In the genomic region with DNA sequence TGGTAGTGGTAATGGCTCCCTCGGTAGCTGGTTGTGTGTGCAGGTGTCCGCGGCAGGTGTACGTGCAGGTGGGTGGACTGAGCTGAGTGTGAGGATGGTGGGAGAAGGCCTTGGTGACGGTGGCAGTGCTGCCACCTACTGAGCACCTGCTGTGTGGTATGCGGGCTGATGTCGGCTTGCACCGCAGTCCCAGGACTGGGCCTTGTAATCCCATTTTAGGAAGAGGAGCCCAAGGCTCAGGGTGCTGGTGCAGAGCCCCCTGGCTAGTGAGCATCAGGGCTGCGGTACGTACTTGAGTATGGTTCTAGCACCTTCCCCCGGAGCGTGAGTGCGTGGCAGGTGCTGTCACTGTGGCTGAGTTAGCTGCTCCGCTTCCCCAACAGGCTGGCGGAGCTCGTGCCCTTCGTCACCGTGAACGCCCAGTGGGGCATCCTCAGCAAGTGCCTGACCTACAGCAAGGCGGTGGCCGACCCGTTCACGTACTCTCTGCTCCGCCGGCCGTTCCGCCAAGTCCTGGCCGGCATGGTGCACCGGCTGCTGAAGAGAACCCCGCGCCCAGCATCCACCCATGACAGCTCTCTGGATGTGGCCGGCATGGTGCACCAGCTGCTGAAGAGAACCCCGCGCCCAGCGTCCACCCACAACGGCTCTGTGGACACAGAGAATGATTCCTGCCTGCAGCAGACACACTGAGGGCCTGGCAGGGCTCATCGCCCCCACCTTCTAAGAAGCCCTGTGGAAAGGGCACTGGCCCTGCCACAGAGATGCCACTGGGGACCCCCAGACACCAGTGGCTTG, we compare ENCODE assay signal across 15 cellular contexts. TPM values are rescaled to one million over a fixed set of nuclear protein-coding genes. Genes with fewer than 3 reads are reported as not detected.
DNase-seq lines count a peak whose midpoint lies in the region; ATAC-seq and TF ChIP-seq lines count a peak whose summit lies in the region.
"Had no signal": no experiment of that assay in that cellular context is flagged by ENCODE, and none has a peak within 500 bp of the region (broad histone marks: within the 10 kb centered on the region; RNA-seq: fewer than 3 reads in every experiment).

No MANE protein-coding gene starts in this region.

- H3K27me3 Mint-ChIP-seq in activated T-helper 2 cell treated with anti-CD3 and anti-CD28 coated beads, Interferon-gamma antibody, Interleukin-2, Interleukin-4, amounts not matched to agents 10 μg/mL and 5 μg/mL and 100 μg/mL, durations not matched to agents 14 hours and 24 hours and 36 hours (ENCODE audit: low read depth): peaks cover 6% of the 10 kb centered on the region

- no peaks in the 10 kb centered on the region for H3K79me2 ChIP-seq in hepatocyte

- H3K4me1 ChIP-seq in hepatocyte (ENCODE audit: insufficient read depth) (peaks cover 5% of the 10 kb centered on the region), upper lobe of right lung (no peaks in the 10 kb centered on the region), adrenal gland (replicated peaks in 1 of 2) (no peaks in the 10 kb centered on the region)
- H3K4me1 ChIP-seq: body of pancreas, uterus had no signal

- TF ChIP-seq POLR2A in adrenal gland (IDR thresholded peaks at IDR 0.05): no peak

- WGBS in hepatocyte (ENCODE audit: low lambda C conversion rate, missing lambda C conversion rate): 89% methylated on average over 36 of the region's 37 CpGs
- 75 to 85% (median 79%) methylated on average over 12 to 37 of the region's 37 CpGs for WGBS in adrenal gland, 4 donors

- H3K27ac ChIP-seq in hepatocyte (no peak overlapping the region), upper lobe of right lung (no peak overlapping the region), adrenal gland (no peak overlapping the region)
- H3K27ac ChIP-seq: body of pancreas, SJSA1, uterus had no signal

- no peaks in the 10 kb centered on the region for H3K36me3 ChIP-seq in hepatocyte (replicated peaks; ENCODE audit: insufficient read depth, low read depth)
- H3K36me3 ChIP-seq in upper lobe of right lung: no peaks in the 10 kb centered on the region
- H3K36me3 ChIP-seq in adrenal gland (replicated peaks in 1 of 2): no peaks in the 10 kb centered on the region
- H3K36me3 ChIP-seq: SJSA1, uterus had no signal

- H3K9me2 ChIP-seq in hepatocyte (replicated peaks; ENCODE audit: insufficient read depth): no peaks in the 10 kb centered on the region

- intact Hi-C loops in Right ventricle myocardium inferior (cut with DNase I) (no loop called here), Right ventricle myocardium superior (cut with DNase I) (no loop called here), upper lobe of right lung (cut with DNase I) (no loop called here), adrenal gland (cut with DNase I) (no loop called here)
- intact Hi-C loops in activated T-helper 2 cell treated with anti-CD3 and anti-CD28 coated beads, Interferon-gamma antibody, Interleukin-2, Interleukin-4, amounts not matched to agents 10 μg/mL and 5 μg/mL and 100 μg/mL, durations not matched to agents 14 hours and 24 hours and 36 hours (cut with micrococcal nuclease): no loop called here

- H3K4me3 Mint-ChIP-seq in activated T-helper 2 cell treated with anti-CD3 and anti-CD28 coated beads, Interferon-gamma antibody, Interleukin-2, Interleukin-4, amounts not matched to agents 10 μg/mL and 5 μg/mL and 100 μg/mL, durations not matched to agents 14 hours and 24 hours and 36 hours (ENCODE audit: low read depth): no peak overlapping the region
- H3K4me3 Mint-ChIP-seq: activated T-helper 17 cell treated with anti-CD3 and anti-CD28 coated beads, Interleukin-2, amount 50 U/mL, for 72 hours had no signal

- H3K9me3 Mint-ChIP-seq in activated T-helper 2 cell treated with anti-CD3 and anti-CD28 coated beads, Interferon-gamma antibody, Interleukin-2, Interleukin-4, amounts not matched to agents 10 μg/mL and 5 μg/mL and 100 μg/mL, durations not matched to agents 14 hours and 24 hours and 36 hours: no peaks in the 10 kb centered on the region
- H3K9me3 Mint-ChIP-seq: activated T-helper 17 cell treated with anti-CD3 and anti-CD28 coated beads, Interleukin-2, amount 50 U/mL, for 72 hours had no signal

- no peaks in the 10 kb centered on the region for H3K36me3 Mint-ChIP-seq in activated T-helper 2 cell treated with anti-CD3 and anti-CD28 coated beads, Interferon-gamma antibody, Interleukin-2, Interleukin-4, amounts not matched to agents 10 μg/mL and 5 μg/mL and 100 μg/mL, durations not matched to agents 14 hours and 24 hours and 36 hours (ENCODE audit: low read depth)

- H2AFZ ChIP-seq in hepatocyte: no peak overlapping the region

- H3K27me3 ChIP-seq in hepatocyte: peaks cover 7% of the 10 kb centered on the region
- peaks cover 39% of the 10 kb centered on the region for H3K27me3 ChIP-seq in upper lobe of right lung
- peaks cover 5% of the 10 kb centered on the region for H3K27me3 ChIP-seq in adrenal gland
- H3K27me3 ChIP-seq: body of pancreas, SJSA1, uterus had no signal

- H3K9me3 ChIP-seq in hepatocyte (ENCODE audit: low read depth): no peaks in the 10 kb centered on the region
- no peaks in the 10 kb centered on the region for H3K9me3 ChIP-seq in upper lobe of right lung
- no peaks in the 10 kb centered on the region for H3K9me3 ChIP-seq in adrenal gland (replicated peaks in 1 of 3)
- H3K9me3 ChIP-seq: body of pancreas, SJSA1, uterus had no signal

- H3K4me3 ChIP-seq in hepatocyte (no peak overlapping the region), upper lobe of right lung (no peak overlapping the region), adrenal gland (no peak overlapping the region)
- H3K4me3 ChIP-seq: body of pancreas, SJSA1, uterus had no signal

- H4K20me1 ChIP-seq in hepatocyte (ENCODE audit: insufficient read depth, poor library complexity, severe bottlenecking): no peaks in the 10 kb centered on the region

- DNase-seq in Right ventricle myocardium inferior (ENCODE audit: missing footprints): peak; percentile 54
- DNase-seq in Right ventricle myocardium superior: no peak
- DNase-seq in NCI-H69 (lab: John Stamatoyannopoulos, UW): peak; percentile 14
- no peak for DNase-seq in hepatocyte (ENCODE audit: low spot score)
- peak; percentile 49 for DNase-seq in upper lobe of right lung
- DNase-seq in adrenal gland: no peak
- DNase-seq in activated T-helper 2 cell treated with anti-CD3 and anti-CD28 coated beads, Interferon-gamma antibody, Interleukin-2, Interleukin-4, amounts not matched to agents 10 μg/mL and 5 μg/mL and 100 μg/mL, durations not matched to agents 14 hours and 24 hours and 36 hours (ENCODE audit: low spot score): no peak
- DNase-seq: activated CD4-positive, alpha-beta T cell treated with anti-CD3 and anti-CD28 coated beads for 4 hours; NCI-H510A had no signal

- H3K4me2 ChIP-seq in hepatocyte: no peak overlapping the region

- no peak overlapping the region for H3K27ac Mint-ChIP-seq in activated T-helper 2 cell treated with anti-CD3 and anti-CD28 coated beads, Interferon-gamma antibody, Interleukin-2, Interleukin-4, amounts not matched to agents 10 μg/mL and 5 μg/mL and 100 μg/mL, durations not matched to agents 14 hours and 24 hours and 36 hours
- H3K27ac Mint-ChIP-seq: activated T-helper 17 cell treated with anti-CD3 and anti-CD28 coated beads, Interleukin-2, amount 50 U/mL, for 72 hours had no signal

- no peak for ATAC-seq in Right ventricle myocardium inferior
- no peak for ATAC-seq in Right ventricle myocardium superior (ENCODE audit: poor library complexity)
- no peak for ATAC-seq in upper lobe of right lung
- no peak for ATAC-seq in HG03521 (IDR thresholded peaks at IDR 0.05; ENCODE audit: unreplicated experiment)
- ATAC-seq: activated T-helper 17 cell treated with anti-CD3 and anti-CD28 coated beads, Interleukin-2, amount 50 U/mL, for 72 hours; body of pancreas had no signal

- peak; percentile 28 for TF ChIP-seq CTCF in hepatocyte (IDR thresholded peaks at IDR 0.05; ENCODE audit: poor library complexity)
- no peak for TF ChIP-seq CTCF in upper lobe of right lung (IDR thresholded peaks at IDR 0.05)
- TF ChIP-seq CTCF in adrenal gland (IDR thresholded peaks at IDR 0.05): no peak

- no peaks in the 10 kb centered on the region for H3K4me1 Mint-ChIP-seq in activated T-helper 2 cell treated with anti-CD3 and anti-CD28 coated beads, Interferon-gamma antibody, Interleukin-2, Interleukin-4, amounts not matched to agents 10 μg/mL and 5 μg/mL and 100 μg/mL, durations not matched to agents 14 hours and 24 hours and 36 hours (ENCODE audit: low read depth)
- H3K4me1 Mint-ChIP-seq: activated T-helper 17 cell treated with anti-CD3 and anti-CD28 coated beads, Interleukin-2, amount 50 U/mL, for 72 hours had no signal

RNA-seq across cellular contexts. Expression of a gene that starts 5.7 kb away (rescaled TPM):
- total RNA-seq in Right ventricle myocardium inferior: 0.41 TPM
- not detected for total RNA-seq in Right ventricle myocardium superior
- 25.3 and 34.8 TPM in 2 replicates for total RNA-seq in hepatocyte
- 113 and 148 TPM in 2 replicates for polyA plus RNA-seq in hepatocyte
- total RNA-seq in upper lobe of right lung: 6.7 TPM
- total RNA-seq in adrenal gland: 1 to 10 TPM in 7 of 8 donors, under 1 TPM in 1; 0.79 to 4.9 (median 4.0) TPM
- 1 to 10 TPM in 2 of 3 donors, under 1 TPM in 1; 0.53 to 6.4 (median 4.0) TPM for polyA plus RNA-seq in adrenal gland
- total RNA-seq in activated T-helper 2 cell treated with anti-CD3 and anti-CD28 coated beads, Interferon-gamma antibody, Interleukin-2, Interleukin-4, amounts not matched to agents 10 μg/mL and 5 μg/mL and 100 μg/mL, durations not matched to agents 14 hours and 24 hours and 36 hours: not detected in 2 replicates
- total RNA-seq: activated T-helper 17 cell treated with anti-CD3 and anti-CD28 coated beads, Interleukin-2, amount 50 U/mL, for 72 hours had no signal

RNA-seq across cellular contexts. Expression of a gene that starts 6.7 kb away (rescaled TPM):
- total RNA-seq in Right ventricle myocardium inferior: not detected
- not detected for total RNA-seq in Right ventricle myocardium superior
- total RNA-seq in hepatocyte: 0.36 and 1.0 TPM in 2 replicates
- polyA plus RNA-seq in hepatocyte: 0.28 and 0.57 TPM in 2 replicates
- 0.23 TPM for total RNA-seq in upper lobe of right lung
- under 1 TPM in 1 of 8 donors, not detected in 7; 0.08 TPM for total RNA-seq in adrenal gland
- under 1 TPM in 2 of 3 donors, not detected in 1; 0.03 to 0.08 TPM for polyA plus RNA-seq in adrenal gland
- total RNA-seq in activated T-helper 2 cell treated with anti-CD3 and anti-CD28 coated beads, Interferon-gamma antibody, Interleukin-2, Interleukin-4, amounts not matched to agents 10 μg/mL and 5 μg/mL and 100 μg/mL, durations not matched to agents 14 hours and 24 hours and 36 hours: not detected in 2 replicates
- total RNA-seq: activated T-helper 17 cell treated with anti-CD3 and anti-CD28 coated beads, Interleukin-2, amount 50 U/mL, for 72 hours; body of pancreas; liver had no signal
- polyA plus RNA-seq: liver had no signal

Comparison
In these comparisons a context has a peak if more than half of its experiments do, and no peak if none do; other contexts are left out.
1. DNase-seq: peak in Right ventricle myocardium inferior (single experiment), NCI-H69 (single experiment) and upper lobe of right lung (single experiment); none in Right ventricle myocardium superior (single experiment), hepatocyte (single experiment), adrenal gland (0 of 7) and activated T-helper 2 cell treated with anti-CD3 and anti-CD28 coated beads, Interferon-gamma antibody, Interleukin-2, Interleukin-4, amounts not matched to agents 10 μg/mL and 5 μg/mL and 100 μg/mL, durations not matched to agents 14 hours and 24 hours and 36 hours (single experiment).